In the genomic region with DNA sequence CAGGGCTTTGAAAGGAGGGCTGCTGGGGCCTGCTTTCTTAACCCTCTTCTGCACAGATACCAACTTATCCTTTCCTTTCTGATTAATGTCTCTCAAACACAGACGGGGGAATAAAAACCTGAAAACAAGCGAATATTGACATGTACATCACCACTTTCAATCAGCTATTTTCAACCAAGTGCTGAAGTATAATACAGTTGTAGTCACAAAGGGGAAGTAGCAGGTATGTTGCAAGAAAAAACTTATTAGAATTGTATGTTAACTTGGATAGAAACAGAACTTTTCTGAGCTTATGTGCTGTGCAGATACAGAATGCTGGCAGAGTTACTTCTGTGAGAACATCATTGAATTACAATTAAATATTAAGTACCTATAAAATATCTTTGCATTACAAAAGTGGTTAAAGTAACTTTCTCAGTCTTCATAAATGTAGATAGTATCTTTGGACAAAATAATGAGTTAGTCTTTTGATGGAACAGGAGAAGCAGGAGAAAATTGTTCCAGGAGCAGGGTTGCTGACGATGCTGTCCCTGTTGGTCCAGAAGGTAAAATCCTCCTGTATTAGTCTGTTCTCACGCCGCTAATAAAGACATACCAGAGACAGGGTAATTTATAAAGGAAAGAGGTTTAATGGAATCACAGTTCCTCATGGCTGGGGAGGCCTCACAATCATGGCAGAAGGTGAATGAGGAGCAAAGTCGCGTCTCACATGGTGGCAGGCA, we compare ENCODE assay signal across 2 cellular contexts.
TF ChIP-seq lines count a peak whose summit lies in the region.

No MANE protein-coding gene starts in this region.

TF ChIP-seq in HEK293, 187 proteins besides CTCF, POLR2A, EP300 and RAD21:
- TF ChIP-seq ZNF707 (tag by site-specific recombination; IDR thresholded peaks at IDR 0.05) (peak; percentile 91), ZNF223 (tag by site-specific recombination; IDR thresholded peaks at IDR 0.05) (no peak)

TF ChIP-seq in GM12878, 131 proteins besides CTCF, POLR2A, EP300 and RAD21:
- TF ChIP-seq STAT3 (IDR thresholded peaks at IDR 0.05; ENCODE audit: low read depth, low read length) (no peak), FOXM1 (IDR thresholded peaks at IDR 0.05; ENCODE audit: low read depth, low read length) (no peak), SMAD1 (IDR thresholded peaks at IDR 0.05; ENCODE audit: low read depth, partially characterized antibody) (no peak), IKZF2 (IDR thresholded peaks at IDR 0.05) (no peak), CHD2 (IDR thresholded peaks at IDR 0.05; ENCODE audit: borderline replicate concordance, low read depth, low read length) (no peak)
- TF ChIP-seq, protein P1, sequence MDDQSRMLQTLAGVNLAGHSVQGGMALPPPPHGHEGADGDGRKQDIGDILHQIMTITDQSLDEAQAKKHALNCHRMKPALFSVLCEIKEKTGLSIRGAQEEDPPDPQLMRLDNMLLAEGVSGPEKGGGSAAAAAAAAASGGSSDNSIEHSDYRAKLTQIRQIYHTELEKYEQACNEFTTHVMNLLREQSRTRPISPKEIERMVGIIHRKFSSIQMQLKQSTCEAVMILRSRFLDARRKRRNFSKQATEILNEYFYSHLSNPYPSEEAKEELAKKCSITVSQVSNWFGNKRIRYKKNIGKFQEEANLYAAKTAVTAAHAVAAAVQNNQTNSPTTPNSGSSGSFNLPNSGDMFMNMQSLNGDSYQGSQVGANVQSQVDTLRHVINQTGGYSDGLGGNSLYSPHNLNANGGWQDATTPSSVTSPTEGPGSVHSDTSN (IDR thresholded peaks at IDR 0.05; ENCODE audit: insufficient replicate concordance, low read depth, low read length): no peak
